ENCODE assay signal across 8 cellular contexts in the genomic region with DNA sequence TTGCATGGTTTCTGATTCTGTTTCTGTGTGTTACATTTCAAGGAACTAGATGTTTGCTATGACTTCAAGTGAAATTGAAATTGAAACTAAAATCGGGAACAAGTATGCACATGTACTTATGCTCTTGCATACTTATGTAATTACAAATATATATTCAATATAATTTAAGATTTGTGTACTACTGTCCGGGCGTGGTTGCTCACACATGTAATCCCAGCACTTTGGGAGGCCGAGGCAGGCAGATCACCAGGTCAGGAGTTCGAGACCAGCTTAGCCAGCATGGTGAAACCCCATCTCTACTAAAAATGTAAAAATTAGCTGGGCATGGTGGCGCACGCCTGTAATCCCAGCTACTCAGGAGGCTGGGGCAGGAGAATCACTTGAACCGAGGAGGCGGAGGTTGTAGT. TPM values are rescaled to one million over a fixed set of nuclear protein-coding genes. Genes with fewer than 3 reads are reported as not detected.
A peak's percentile ranks its signal among the peaks of the same experiment; 100 is the strongest.
DNase-seq lines count a peak whose midpoint lies in the region; ATAC-seq, FAIRE-seq and TF ChIP-seq lines count a peak whose summit lies in the region.
"Not testable (repeated sequence)": the region's sequence is repeated elsewhere in the genome, so short reads cannot be mapped to it uniquely, and the experiment has no call there.

No MANE protein-coding gene starts in this region.

- intact Hi-C loops in activated T-helper 2 cell treated with anti-CD3 and anti-CD28 coated beads, Interferon-gamma antibody, Interleukin-2, Interleukin-4, amounts not matched to agents 10 μg/mL and 5 μg/mL and 100 μg/mL, durations not matched to agents 14 hours and 24 hours and 36 hours (cut with micrococcal nuclease) = loop anchor here (1.0 kb wide), 3 partner anchors 41 to 56 kb away; no protein-coding TSS in a partner anchor

- H3K4me2 ChIP-seq in osteoblast (ENCODE audit: insufficient read depth, low read length) = peak overlapping the region; percentile 68

- not testable (repeated sequence) for TF ChIP-seq POLR2A in Peyer's patch (IDR thresholded peaks at IDR 0.05)

- not testable (repeated sequence) for H3K4me1 ChIP-seq in Peyer's patch; osteoblast (ENCODE audit: insufficient read depth, low read length)

- H3K36me3 ChIP-seq in Peyer's patch; osteoblast (ENCODE audit: insufficient read depth, low read length): not testable (repeated sequence)

- H3K27me3 Mint-ChIP-seq in activated T-helper 2 cell treated with anti-CD3 and anti-CD28 coated beads, Interferon-gamma antibody, Interleukin-2, Interleukin-4, amounts not matched to agents 10 μg/mL and 5 μg/mL and 100 μg/mL, durations not matched to agents 14 hours and 24 hours and 36 hours (ENCODE audit: low read depth) = not testable (repeated sequence)

- TF ChIP-seq CTCF in Peyer's patch (IDR thresholded peaks at IDR 0.05); osteoblast (IDR thresholded peaks at IDR 0.05; ENCODE audit: extremely low read depth, low read depth, low read length): not testable (repeated sequence)

- H4K20me1 ChIP-seq in osteoblast (ENCODE audit: insufficient read depth, low read length) = not testable (repeated sequence)

- H3K27ac ChIP-seq in Peyer's patch = peak overlapping the region; percentile 72 to 79 (median 76)
- H3K27ac ChIP-seq in osteoblast (ENCODE audit: low read depth, low read length) = not testable (repeated sequence)

- not testable (repeated sequence) for H3K79me2 ChIP-seq in osteoblast (ENCODE audit: insufficient read depth, low read length)

- H3K36me3 Mint-ChIP-seq in activated T-helper 2 cell treated with anti-CD3 and anti-CD28 coated beads, Interferon-gamma antibody, Interleukin-2, Interleukin-4, amounts not matched to agents 10 μg/mL and 5 μg/mL and 100 μg/mL, durations not matched to agents 14 hours and 24 hours and 36 hours (ENCODE audit: low read depth) = peaks cover 33% of the 10 kb centered on the region

- DNase-seq in Peyer's patch = peak in 1 of 3 donors; percentile 50
- DNase-seq in activated T-helper 2 cell treated with anti-CD3 and anti-CD28 coated beads, Interferon-gamma antibody, Interleukin-2, Interleukin-4, amounts not matched to agents 10 μg/mL and 5 μg/mL and 100 μg/mL, durations not matched to agents 14 hours and 24 hours and 36 hours (ENCODE audit: low spot score) = peak; percentile 24
- peak; percentile 74 for DNase-seq in fibroblast of peridontal ligament (ENCODE audit: extremely low read depth)
- not testable (repeated sequence) for DNase-seq in osteoblast (ENCODE audit: insufficient read length, low spot score, missing footprints)

- not testable (repeated sequence) for H3K9me3 ChIP-seq in Peyer's patch; osteoblast (ENCODE audit: low read depth, low read length)

- not testable (repeated sequence) for H3K27me3 ChIP-seq in Peyer's patch; osteoblast (ENCODE audit: insufficient read depth, low read length)

- ATAC-seq in GM18517 (IDR thresholded peaks at IDR 0.05; ENCODE audit: unreplicated experiment) = peak; percentile 90
- ATAC-seq in GM21723 (IDR thresholded peaks at IDR 0.05; ENCODE audit: unreplicated experiment) = peak; percentile 93
- peak; percentile 93 for ATAC-seq in HG03378 (IDR thresholded peaks at IDR 0.05; ENCODE audit: unreplicated experiment)

- peaks cover 63% of the 10 kb centered on the region for H3K4me1 Mint-ChIP-seq in activated T-helper 2 cell treated with anti-CD3 and anti-CD28 coated beads, Interferon-gamma antibody, Interleukin-2, Interleukin-4, amounts not matched to agents 10 μg/mL and 5 μg/mL and 100 μg/mL, durations not matched to agents 14 hours and 24 hours and 36 hours (ENCODE audit: low read depth)

- H3K4me3 ChIP-seq in Peyer's patch = peak overlapping the region; percentile 27 to 54 (median 36)
- H3K4me3 ChIP-seq in osteoblast (ENCODE audit: insufficient read depth, low read length) = peak overlapping the region; percentile 53

- peak overlapping the region; percentile 63 for H2AFZ ChIP-seq in osteoblast (ENCODE audit: low read length)

- H3K9me3 Mint-ChIP-seq in activated T-helper 2 cell treated with anti-CD3 and anti-CD28 coated beads, Interferon-gamma antibody, Interleukin-2, Interleukin-4, amounts not matched to agents 10 μg/mL and 5 μg/mL and 100 μg/mL, durations not matched to agents 14 hours and 24 hours and 36 hours = not testable (repeated sequence)

- FAIRE-seq in A204.1 (lab: Jason Lieb, UNC) = peak; percentile 49

- H3K4me3 Mint-ChIP-seq in activated T-helper 2 cell treated with anti-CD3 and anti-CD28 coated beads, Interferon-gamma antibody, Interleukin-2, Interleukin-4, amounts not matched to agents 10 μg/mL and 5 μg/mL and 100 μg/mL, durations not matched to agents 14 hours and 24 hours and 36 hours (ENCODE audit: low read depth) = peak overlapping the region; percentile 66

- H3K27ac Mint-ChIP-seq in activated T-helper 2 cell treated with anti-CD3 and anti-CD28 coated beads, Interferon-gamma antibody, Interleukin-2, Interleukin-4, amounts not matched to agents 10 μg/mL and 5 μg/mL and 100 μg/mL, durations not matched to agents 14 hours and 24 hours and 36 hours = peak overlapping the region; percentile 90

RNA-seq across cellular contexts. Expression of a gene that starts 37.8 kb away (rescaled TPM):
- total RNA-seq in Peyer's patch (10 to 100 TPM; 10.3 to 15.1 (median 10.6) TPM), osteoblast (1.2 and 1.4 TPM in 2 replicates)
- total RNA-seq in activated T-helper 2 cell treated with anti-CD3 and anti-CD28 coated beads, Interferon-gamma antibody, Interleukin-2, Interleukin-4, amounts not matched to agents 10 μg/mL and 5 μg/mL and 100 μg/mL, durations not matched to agents 14 hours and 24 hours and 36 hours = 20.5 and 21.4 TPM in 2 replicates
